1 cellular context compared by ENCODE assay signal in the genomic region with DNA sequence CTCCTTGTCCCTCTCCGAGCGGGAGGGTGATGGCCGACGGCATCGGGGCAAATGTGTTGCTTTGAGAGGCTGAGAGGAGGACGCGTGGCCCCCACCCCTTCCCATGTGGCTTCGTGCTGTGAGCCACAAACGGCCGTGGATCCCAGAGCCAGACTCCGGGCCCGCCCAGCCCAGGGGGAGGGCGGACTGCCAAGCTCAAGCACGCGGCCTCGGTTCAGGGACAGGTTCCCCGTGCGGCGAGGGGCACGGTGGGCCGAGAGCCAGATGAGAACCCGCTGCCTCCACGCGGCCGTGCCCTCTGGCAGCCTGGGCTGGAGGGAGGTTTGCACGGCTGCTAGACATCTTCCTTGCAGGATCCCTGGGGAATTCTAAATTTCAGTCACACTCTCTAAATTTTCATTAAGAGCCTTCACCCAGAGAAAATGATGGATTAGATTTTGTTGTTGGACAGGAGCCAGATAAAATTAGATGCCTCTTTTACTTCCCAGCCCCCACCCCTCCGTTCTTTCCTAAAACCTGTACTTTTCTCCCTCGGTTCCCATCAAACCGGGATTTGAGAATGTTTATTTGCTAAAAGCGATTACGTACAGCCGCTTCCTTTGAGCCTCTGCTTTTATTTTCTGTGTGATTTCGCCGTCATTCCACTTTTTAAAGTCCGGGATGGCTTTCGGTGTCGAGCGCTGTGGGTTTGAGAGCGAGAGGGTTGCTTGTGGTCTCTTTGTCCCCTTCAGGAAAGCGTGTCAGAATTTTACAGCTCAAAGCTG.
TF ChIP-seq lines count a peak whose summit lies in the region.

No MANE protein-coding gene starts in this region.

TF ChIP-seq in HEK293, 187 proteins besides CTCF, POLR2A, EP300 and RAD21 (continued from another document):
- TF ChIP-seq, protein P1, sequence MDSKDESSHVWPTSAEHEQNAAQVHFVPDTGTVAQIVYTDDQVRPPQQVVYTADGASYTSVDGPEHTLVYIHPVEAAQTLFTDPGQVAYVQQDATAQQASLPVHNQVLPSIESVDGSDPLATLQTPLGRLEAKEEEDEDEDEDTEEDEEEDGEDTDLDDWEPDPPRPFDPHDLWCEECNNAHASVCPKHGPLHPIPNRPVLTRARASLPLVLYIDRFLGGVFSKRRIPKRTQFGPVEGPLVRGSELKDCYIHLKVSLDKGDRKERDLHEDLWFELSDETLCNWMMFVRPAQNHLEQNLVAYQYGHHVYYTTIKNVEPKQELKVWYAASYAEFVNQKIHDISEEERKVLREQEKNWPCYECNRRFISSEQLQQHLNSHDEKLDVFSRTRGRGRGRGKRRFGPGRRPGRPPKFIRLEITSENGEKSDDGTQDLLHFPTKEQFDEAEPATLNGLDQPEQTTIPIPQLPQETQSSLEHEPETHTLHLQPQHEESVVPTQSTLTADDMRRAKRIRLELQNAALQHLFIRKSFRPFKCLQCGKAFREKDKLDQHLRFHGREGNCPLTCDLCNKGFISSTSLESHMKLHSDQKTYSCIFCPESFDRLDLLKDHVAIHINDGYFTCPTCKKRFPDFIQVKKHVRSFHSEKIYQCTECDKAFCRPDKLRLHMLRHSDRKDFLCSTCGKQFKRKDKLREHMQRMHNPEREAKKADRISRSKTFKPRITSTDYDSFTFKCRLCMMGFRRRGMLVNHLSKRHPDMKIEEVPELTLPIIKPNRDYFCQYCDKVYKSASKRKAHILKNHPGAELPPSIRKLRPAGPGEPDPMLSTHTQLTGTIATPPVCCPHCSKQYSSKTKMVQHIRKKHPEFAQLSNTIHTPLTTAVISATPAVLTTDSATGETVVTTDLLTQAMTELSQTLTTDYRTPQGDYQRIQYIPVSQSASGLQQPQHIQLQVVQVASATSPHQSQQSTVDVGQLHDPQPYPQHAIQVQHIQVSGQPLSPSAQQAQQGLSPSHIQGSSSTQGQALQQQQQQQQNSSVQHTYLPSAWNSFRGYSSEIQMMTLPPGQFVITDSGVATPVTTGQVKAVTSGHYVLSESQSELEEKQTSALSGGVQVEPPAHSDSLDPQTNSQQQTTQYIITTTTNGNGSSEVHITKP (tag by site-specific recombination; IDR thresholded peaks at IDR 0.05), result no peak
- no peak for TF ChIP-seq ZNF274 (IDR thresholded peaks at IDR 0.05; ENCODE audit: low read length)
- TF ChIP-seq ZNF274 (tag by site-specific recombination; IDR thresholded peaks at IDR 0.05; ENCODE audit: borderline replicate concordance), result no peak
- peak; percentile 64 for TF ChIP-seq ZBTB8A (tag by site-specific recombination; IDR thresholded peaks at IDR 0.05)
- TF ChIP-seq ZNF677 (tag by site-specific recombination; IDR thresholded peaks at IDR 0.05), result no peak
- TF ChIP-seq ZNF561 (tag by site-specific recombination; IDR thresholded peaks at IDR 0.05; ENCODE audit: borderline replicate concordance), result no peak
- TF ChIP-seq SALL2 (tag by site-specific recombination; IDR thresholded peaks at IDR 0.05; ENCODE audit: borderline replicate concordance), result no peak
- no peak for TF ChIP-seq ZNF140 (tag by site-specific recombination; IDR thresholded peaks at IDR 0.05)
- no peak for TF ChIP-seq ZNF211 (tag by site-specific recombination; IDR thresholded peaks at IDR 0.05; ENCODE audit: low read depth)
- TF ChIP-seq, protein P2, sequence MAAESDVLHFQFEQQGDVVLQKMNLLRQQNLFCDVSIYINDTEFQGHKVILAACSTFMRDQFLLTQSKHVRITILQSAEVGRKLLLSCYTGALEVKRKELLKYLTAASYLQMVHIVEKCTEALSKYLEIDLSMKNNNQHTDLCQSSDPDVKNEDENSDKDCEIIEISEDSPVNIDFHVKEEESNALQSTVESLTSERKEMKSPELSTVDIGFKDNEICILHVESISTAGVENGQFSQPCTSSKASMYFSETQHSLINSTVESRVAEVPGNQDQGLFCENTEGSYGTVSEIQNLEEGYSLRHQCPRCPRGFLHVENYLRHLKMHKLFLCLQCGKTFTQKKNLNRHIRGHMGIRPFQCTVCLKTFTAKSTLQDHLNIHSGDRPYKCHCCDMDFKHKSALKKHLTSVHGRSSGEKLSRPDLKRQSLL (tag by site-specific recombination; IDR thresholded peaks at IDR 0.05), result peak; percentile 34; the same call in 1 of the 2 replicates
